ENCODE assay signal across 8 cellular contexts in the genomic region with DNA sequence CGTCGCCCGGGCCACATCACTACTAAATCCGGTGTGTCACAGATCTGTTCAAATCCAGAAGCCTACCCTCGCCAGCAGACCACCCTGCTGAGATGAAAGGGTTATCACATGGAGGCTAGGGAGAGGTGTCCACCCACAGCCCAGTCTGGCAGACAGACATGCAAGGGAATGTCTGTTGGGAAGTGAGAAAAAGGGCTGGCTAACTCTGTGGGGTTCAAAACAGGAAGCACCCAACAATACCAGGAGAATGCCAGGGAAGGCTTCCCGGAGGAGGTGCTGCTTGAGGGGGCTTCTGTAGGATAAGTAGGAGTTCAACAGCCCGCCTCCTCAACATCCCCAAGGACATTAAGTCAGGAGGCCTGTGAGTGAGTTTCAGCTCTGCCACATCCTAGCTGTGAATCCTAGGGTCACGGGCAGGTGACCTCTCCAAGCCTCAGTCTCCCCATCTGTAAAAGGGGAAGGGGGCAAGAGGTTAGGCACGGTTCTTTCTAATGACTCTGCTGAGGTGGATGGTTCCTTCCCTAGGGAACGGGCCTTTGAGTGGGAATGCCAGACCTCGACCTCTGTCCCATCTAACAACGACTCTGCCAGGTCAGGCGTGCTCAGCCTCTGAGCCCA. TPM values are rescaled to one million over a fixed set of nuclear protein-coding genes. Genes with fewer than 3 reads are reported as not detected.
DNase-seq lines count a peak whose midpoint lies in the region; ATAC-seq and TF ChIP-seq lines count a peak whose summit lies in the region.

No MANE protein-coding gene starts in this region.

- no peaks in the 10 kb centered on the region for H3K36me3 Mint-ChIP-seq in activated CD4-positive, alpha-beta T cell treated with anti-CD3 and anti-CD28 coated beads for 36 hours (ENCODE audit: low read depth)
- H3K36me3 Mint-ChIP-seq in activated naive CD8-positive, alpha-beta T cell treated with anti-CD3 and anti-CD28 coated beads, Interleukin-2, amount 10 ng/mL, durations not matched to agents 7 days and 5 days, result peaks cover 10% of the 10 kb centered on the region

- H3K4me3 ChIP-seq in left lung (peak overlapping the region; percentile 91 to 92), thoracic aorta (peak overlapping the region; percentile 99)

- H3K9me3 ChIP-seq in left lung, result no peaks in the 10 kb centered on the region
- no peaks in the 10 kb centered on the region for H3K9me3 ChIP-seq in thoracic aorta

- H3K4me1 ChIP-seq in left lung (peaks cover 21 to 82% of the 10 kb centered on the region in 2 donors), thoracic aorta (ENCODE audit: control insufficient read depth in 1 of 2, low read depth in 2 of 2) (peaks cover 18 to 29% of the 10 kb centered on the region in 2 donors)

- peaks cover 46% of the 10 kb centered on the region for H3K4me1 Mint-ChIP-seq in activated CD4-positive, alpha-beta T cell treated with anti-CD3 and anti-CD28 coated beads for 36 hours
- H3K4me1 Mint-ChIP-seq in activated naive CD8-positive, alpha-beta T cell treated with anti-CD3 and anti-CD28 coated beads, Interleukin-2, amount 10 ng/mL, durations not matched to agents 7 days and 5 days, result peaks cover 72% of the 10 kb centered on the region

- POLR2A ChIA-PET in activated CD4-positive, alpha-beta T cell treated with anti-CD3 and anti-CD28 coated beads for 36 hours (lab: Charles Lee), result no interaction called here
- POLR2A ChIA-PET in activated naive CD8-positive, alpha-beta T cell treated with anti-CD3 and anti-CD28 coated beads, Interleukin-2, amount 10 ng/mL, durations not matched to agents 7 days and 5 days (lab: Charles Lee), result interaction anchor here (0.6 to 1.9 kb wide), 2 partner anchors 9 to 42 kb away, joined by 3 to 5 read pairs; no protein-coding TSS in a partner anchor

- H3K27me3 Mint-ChIP-seq in activated CD4-positive, alpha-beta T cell treated with anti-CD3 and anti-CD28 coated beads for 36 hours, result no peaks in the 10 kb centered on the region
- H3K27me3 Mint-ChIP-seq in activated naive CD8-positive, alpha-beta T cell treated with anti-CD3 and anti-CD28 coated beads, Interleukin-2, amount 10 ng/mL, durations not matched to agents 7 days and 5 days, result no peaks in the 10 kb centered on the region

- ATAC-seq in activated CD4-positive, alpha-beta T cell treated with anti-CD3 and anti-CD28 coated beads for 36 hours, result no peak
- ATAC-seq in activated naive CD8-positive, alpha-beta T cell treated with anti-CD3 and anti-CD28 coated beads, Interleukin-2, amount 10 ng/mL, durations not matched to agents 7 days and 5 days (ENCODE audit: low read depth), result no peak
- no peak for ATAC-seq in left lung
- no peak for ATAC-seq in thoracic aorta (ENCODE audit: insufficient number of reproducible peaks, low FRiP score, low read depth)
- ATAC-seq in GM21367 (IDR thresholded peaks at IDR 0.05; ENCODE audit: unreplicated experiment), result no peak
- no peak for ATAC-seq in GM21526 (IDR thresholded peaks at IDR 0.05; ENCODE audit: low FRiP score, unreplicated experiment)

- H3K9me3 Mint-ChIP-seq in activated CD4-positive, alpha-beta T cell treated with anti-CD3 and anti-CD28 coated beads for 36 hours (ENCODE audit: low read depth), result peaks cover 2% of the 10 kb centered on the region
- no peaks in the 10 kb centered on the region for H3K9me3 Mint-ChIP-seq in activated naive CD8-positive, alpha-beta T cell treated with anti-CD3 and anti-CD28 coated beads, Interleukin-2, amount 10 ng/mL, durations not matched to agents 7 days and 5 days

- CTCF ChIA-PET in activated CD4-positive, alpha-beta T cell treated with anti-CD3 and anti-CD28 coated beads for 36 hours (lab: Charles Lee), result interaction anchor here (0.6 kb wide), 1 partner anchor 23 kb away, joined by 3 read pairs; no protein-coding TSS in a partner anchor

- peak overlapping the region; percentile 84 to 89 for H3K27ac ChIP-seq in left lung
- peak overlapping the region in 1 of 2 donors; percentile 50 for H3K27ac ChIP-seq in thoracic aorta

- H3K27me3 ChIP-seq in left lung, result no peaks in the 10 kb centered on the region
- H3K27me3 ChIP-seq in thoracic aorta (replicated peaks; ENCODE audit: insufficient read depth), result no peaks in the 10 kb centered on the region

- no peak for DNase-seq in activated CD4-positive, alpha-beta T cell treated with anti-CD3 and anti-CD28 coated beads for 36 hours
- no peak for DNase-seq in activated CD4-positive, alpha-beta T cell treated with anti-CD3 and anti-CD28 coated beads for 48 hours
- DNase-seq in activated naive CD8-positive, alpha-beta T cell treated with anti-CD3 and anti-CD28 coated beads, Interleukin-2, amount 10 ng/mL, durations not matched to agents 7 days and 5 days, result no peak
- DNase-seq in left lung (no peak), thoracic aorta (ENCODE audit: low spot score) (no peak), AG20443 (ENCODE audit: low spot score) (no peak)

- H3K36me3 ChIP-seq in left lung (no peaks in the 10 kb centered on the region), thoracic aorta (no peaks in the 10 kb centered on the region)

- TF ChIP-seq CTCF in left lung (IDR thresholded peaks at IDR 0.05), result no peak
- no peak for TF ChIP-seq CTCF in thoracic aorta (IDR thresholded peaks at IDR 0.05)

- peak overlapping the region; percentile 77 for H3K4me3 Mint-ChIP-seq in activated CD4-positive, alpha-beta T cell treated with anti-CD3 and anti-CD28 coated beads for 36 hours
- H3K4me3 Mint-ChIP-seq in activated naive CD8-positive, alpha-beta T cell treated with anti-CD3 and anti-CD28 coated beads, Interleukin-2, amount 10 ng/mL, durations not matched to agents 7 days and 5 days, result peak overlapping the region; percentile 95

- intact Hi-C loops in activated CD4-positive, alpha-beta T cell treated with anti-CD3 and anti-CD28 coated beads for 36 hours (cut with DNase I, micrococcal nuclease), result no loop called here
- intact Hi-C loops in left lung (cut with DNase I), result no loop called here

- H3K27ac Mint-ChIP-seq in activated CD4-positive, alpha-beta T cell treated with anti-CD3 and anti-CD28 coated beads for 36 hours, result peak overlapping the region; percentile 45
- peak overlapping the region; percentile 85 for H3K27ac Mint-ChIP-seq in activated naive CD8-positive, alpha-beta T cell treated with anti-CD3 and anti-CD28 coated beads, Interleukin-2, amount 10 ng/mL, durations not matched to agents 7 days and 5 days

RNA-seq across cellular contexts. Expression of a gene that starts 1.1 kb away (rescaled TPM):
- 10 to 100 TPM; 17.4 to 18.3 TPM for total RNA-seq in activated CD4-positive, alpha-beta T cell treated with anti-CD3 and anti-CD28 coated beads for 36 hours
- 10 to 100 TPM; 54.8 to 58.5 TPM for total RNA-seq in activated naive CD8-positive, alpha-beta T cell treated with anti-CD3 and anti-CD28 coated beads, Interleukin-2, amount 10 ng/mL, durations not matched to agents 7 days and 5 days
- total RNA-seq in left lung (10 to 100 TPM; 51.4 to 69.0 TPM), thoracic aorta (10 to 100 TPM; 37.7 to 82.3 TPM)

RNA-seq across cellular contexts. Expression of a gene that starts 29.0 kb away (rescaled TPM):
- not detected for total RNA-seq in activated CD4-positive, alpha-beta T cell treated with anti-CD3 and anti-CD28 coated beads for 36 hours
- not detected for total RNA-seq in activated naive CD8-positive, alpha-beta T cell treated with anti-CD3 and anti-CD28 coated beads, Interleukin-2, amount 10 ng/mL, durations not matched to agents 7 days and 5 days
- total RNA-seq in left lung (1 to 10 TPM; 1.0 to 1.3 TPM), thoracic aorta (1 to 10 TPM in 1 of 2 donors, under 1 TPM in 1; 0.71 to 2.6 TPM)

RNA-seq across cellular contexts. Expression of a gene that starts 32.9 kb away (rescaled TPM):
- total RNA-seq in activated CD4-positive, alpha-beta T cell treated with anti-CD3 and anti-CD28 coated beads for 36 hours, result not detected
- not detected for total RNA-seq in activated naive CD8-positive, alpha-beta T cell treated with anti-CD3 and anti-CD28 coated beads, Interleukin-2, amount 10 ng/mL, durations not matched to agents 7 days and 5 days
- total RNA-seq in left lung (not detected), thoracic aorta (not detected)
